Comparison of ENCODE assay signal across 8 cellular contexts in genomic region chr4:57119054-57119651, GRCh38. TPM values are rescaled to one million over a fixed set of nuclear protein-coding genes. Genes with fewer than 3 reads are reported as not detected.
DNase-seq lines count a peak whose midpoint lies in the region; ATAC-seq and TF ChIP-seq lines count a peak whose summit lies in the region.

No MANE protein-coding gene starts in this region.

- H3K27me3 ChIP-seq in ascending aorta (no peaks in the 10 kb centered on the region), right cardiac atrium (ENCODE audit: control insufficient read depth, insufficient read depth) (no peaks in the 10 kb centered on the region), skeletal muscle tissue (ENCODE audit: control insufficient read depth in 3 of 3, insufficient read depth in 3 of 3, low read length in 3 of 3) (no peaks in the 10 kb centered on the region)

- H3K9ac ChIP-seq in skeletal muscle tissue (ENCODE audit: low read depth in 1 of 3, low read length in 3 of 3), result peak overlapping the region in 2 of 3 donors; percentile 54 to 58

- H3K27ac ChIP-seq in ascending aorta (peak overlapping the region; percentile 89 to 96), right cardiac atrium (ENCODE audit: low read length) (peak overlapping the region; percentile 90), skeletal muscle tissue (ENCODE audit: low read depth, low read length) (peak overlapping the region; percentile 45)

- WGBS in right cardiac atrium, result 14% methylated on average over 8 of the region's 8 CpGs

- DNase-seq in GOT3 (lab: John Stamatoyannopoulos, UW), result peak; percentile 21
- peak in 1 of 2 donors; percentile 89 for DNase-seq in ascending aorta (ENCODE audit: low spot score in 2 of 2)
- DNase-seq in right cardiac atrium, result peak; percentile 76 to 84 (median 77)
- no peak for DNase-seq in NAMALWA (ENCODE audit: low spot score)
- DNase-seq in naive thymus-derived CD8-positive, alpha-beta T cell, result no peak
- DNase-seq in activated CD8-positive, alpha-beta T cell treated with anti-CD3 and anti-CD28 coated beads for 36 hours, result no peak

- H3K4me3 ChIP-seq in ascending aorta (peak overlapping the region; percentile 36 to 59), right cardiac atrium (ENCODE audit: low read length) (peak overlapping the region; percentile 12), skeletal muscle tissue (ENCODE audit: low read length in 3 of 3) (peak overlapping the region in 2 of 3 donors; percentile 36 to 54)

- no peak for TF ChIP-seq CTCF in ascending aorta (IDR thresholded peaks at IDR 0.05)
- no peak for TF ChIP-seq CTCF in activated CD8-positive, alpha-beta T cell treated with anti-CD3 and anti-CD28 coated beads for 36 hours (IDR thresholded peaks at IDR 0.05)

- peaks cover 0 to 4% (median 0%) of the 10 kb centered on the region in 9 donors for H3K9me3 Mint-ChIP-seq in naive thymus-derived CD8-positive, alpha-beta T cell
- H3K9me3 Mint-ChIP-seq in activated CD8-positive, alpha-beta T cell treated with anti-CD3 and anti-CD28 coated beads for 36 hours, result no peaks in the 10 kb centered on the region

- no peak overlapping the region for H3K27ac Mint-ChIP-seq in naive thymus-derived CD8-positive, alpha-beta T cell
- H3K27ac Mint-ChIP-seq in activated CD8-positive, alpha-beta T cell treated with anti-CD3 and anti-CD28 coated beads for 36 hours, result no peak overlapping the region

- intact Hi-C loops in ascending aorta (cut with DNase I) (loop anchor here (1.0 to 10.0 kb wide), 4 partner anchors 18 to 214 kb away; partner anchors contain the start of gene REST), right cardiac atrium (cut with DNase I) (no loop called here)
- intact Hi-C loops in activated CD8-positive, alpha-beta T cell treated with anti-CD3 and anti-CD28 coated beads for 36 hours (cut with micrococcal nuclease), result no loop called here

- peaks cover 14 to 75% (median 35%) of the 10 kb centered on the region in 5 donors for H3K27me3 Mint-ChIP-seq in naive thymus-derived CD8-positive, alpha-beta T cell
- peaks cover 22% of the 10 kb centered on the region for H3K27me3 Mint-ChIP-seq in activated CD8-positive, alpha-beta T cell treated with anti-CD3 and anti-CD28 coated beads for 36 hours

- ATAC-seq in right cardiac atrium (peak; percentile 97 to 98), GM21723 (IDR thresholded peaks at IDR 0.05; ENCODE audit: unreplicated experiment) (no peak)
- ATAC-seq in naive thymus-derived CD8-positive, alpha-beta T cell, result no peak
- no peak for ATAC-seq in activated CD8-positive, alpha-beta T cell treated with anti-CD3 and anti-CD28 coated beads for 36 hours

- H3K4me1 ChIP-seq in ascending aorta, result peaks cover 14 to 37% of the 10 kb centered on the region in 2 donors
- H3K4me1 ChIP-seq in right cardiac atrium (ENCODE audit: control insufficient read depth, insufficient read depth, low read length), result peaks cover 2% of the 10 kb centered on the region
- peaks cover 3 to 10% (median 7%) of the 10 kb centered on the region in 3 donors for H3K4me1 ChIP-seq in skeletal muscle tissue (ENCODE audit: control insufficient read depth in 3 of 3, insufficient read depth in 3 of 3, low read length in 3 of 3)

- H3K4me3 Mint-ChIP-seq in naive thymus-derived CD8-positive, alpha-beta T cell, result no peak overlapping the region
- no peak overlapping the region for H3K4me3 Mint-ChIP-seq in activated CD8-positive, alpha-beta T cell treated with anti-CD3 and anti-CD28 coated beads for 36 hours

- peaks cover 0 to 4% (median 0%) of the 10 kb centered on the region in 3 donors for H3K36me3 Mint-ChIP-seq in naive thymus-derived CD8-positive, alpha-beta T cell
- H3K36me3 Mint-ChIP-seq in activated CD8-positive, alpha-beta T cell treated with anti-CD3 and anti-CD28 coated beads for 36 hours (ENCODE audit: low read depth), result no peaks in the 10 kb centered on the region

- POLR2A ChIA-PET in naive thymus-derived CD8-positive, alpha-beta T cell (lab: Charles Lee), result no interaction called here
- POLR2A ChIA-PET in activated CD8-positive, alpha-beta T cell treated with anti-CD3 and anti-CD28 coated beads for 36 hours (lab: Charles Lee), result no interaction called here

- no peaks in the 10 kb centered on the region for H3K4me1 Mint-ChIP-seq in naive thymus-derived CD8-positive, alpha-beta T cell
- no peaks in the 10 kb centered on the region for H3K4me1 Mint-ChIP-seq in activated CD8-positive, alpha-beta T cell treated with anti-CD3 and anti-CD28 coated beads for 36 hours (ENCODE audit: low read depth)

- CTCF ChIA-PET in activated CD8-positive, alpha-beta T cell treated with anti-CD3 and anti-CD28 coated beads for 36 hours (lab: Charles Lee), result no interaction called here

- no peaks in the 10 kb centered on the region for H3K36me3 ChIP-seq in ascending aorta
- no peaks in the 10 kb centered on the region for H3K36me3 ChIP-seq in skeletal muscle tissue (ENCODE audit: control insufficient read depth in 3 of 3, insufficient read depth in 3 of 3, low read length in 3 of 3)

- H3K9me3 ChIP-seq in ascending aorta, result no peaks in the 10 kb centered on the region
- no peaks in the 10 kb centered on the region for H3K9me3 ChIP-seq in right cardiac atrium (ENCODE audit: control insufficient read depth, low read length)
- H3K9me3 ChIP-seq in skeletal muscle tissue (ENCODE audit: control insufficient read depth in 3 of 3, low read length in 3 of 3), result peaks cover 0 to 5% (median 5%) of the 10 kb centered on the region in 3 donors

RNA-seq across cellular contexts. Expression of gene IGFBP7, which starts 9.0 kb away (rescaled TPM):
- total RNA-seq in ascending aorta (6,655 TPM), right cardiac atrium (100 to 1,000 TPM; 813 to 983 (median 905) TPM), skeletal muscle tissue (66.8 TPM)
- 809 TPM for polyA plus RNA-seq in right cardiac atrium
- total RNA-seq in naive thymus-derived CD8-positive, alpha-beta T cell, result not detected
- polyA plus RNA-seq in naive thymus-derived CD8-positive, alpha-beta T cell, result not detected
- not detected for total RNA-seq in activated CD8-positive, alpha-beta T cell treated with anti-CD3 and anti-CD28 coated beads for 36 hours

Comparison
In these comparisons a context has a peak if more than half of its experiments do, and no peak if none do; other contexts are left out.
1. DNase-seq: peak in GOT3 (single experiment) and right cardiac atrium (3 of 3); none in NAMALWA (single experiment), naive thymus-derived CD8-positive, alpha-beta T cell (0 of 10) and activated CD8-positive, alpha-beta T cell treated with anti-CD3 and anti-CD28 coated beads for 36 hours (single experiment).
2. ATAC-seq: peak in right cardiac atrium (2 of 2); none in naive thymus-derived CD8-positive, alpha-beta T cell (0 of 2), activated CD8-positive, alpha-beta T cell treated with anti-CD3 and anti-CD28 coated beads for 36 hours (single experiment) and GM21723 (single experiment).
3. RNA of gene IGFBP7, which starts 9.0 kb away (total RNA-seq): 6,655 TPM in ascending aorta (single experiment), 813 to 983 TPM in right cardiac atrium and 66.8 TPM in skeletal muscle tissue (single experiment); not detected in naive thymus-derived CD8-positive, alpha-beta T cell and not detected in activated CD8-positive, alpha-beta T cell treated with anti-CD3 and anti-CD28 coated beads for 36 hours; every median in the first group is over 10 times any median in the second.
4. Peak in every context shown above with its lines, with median percentiles within 50 percentile points of each other: H3K27ac ChIP-seq and H3K4me3 ChIP-seq.